20 cellular contexts compared by ENCODE assay signal in the genomic region with DNA sequence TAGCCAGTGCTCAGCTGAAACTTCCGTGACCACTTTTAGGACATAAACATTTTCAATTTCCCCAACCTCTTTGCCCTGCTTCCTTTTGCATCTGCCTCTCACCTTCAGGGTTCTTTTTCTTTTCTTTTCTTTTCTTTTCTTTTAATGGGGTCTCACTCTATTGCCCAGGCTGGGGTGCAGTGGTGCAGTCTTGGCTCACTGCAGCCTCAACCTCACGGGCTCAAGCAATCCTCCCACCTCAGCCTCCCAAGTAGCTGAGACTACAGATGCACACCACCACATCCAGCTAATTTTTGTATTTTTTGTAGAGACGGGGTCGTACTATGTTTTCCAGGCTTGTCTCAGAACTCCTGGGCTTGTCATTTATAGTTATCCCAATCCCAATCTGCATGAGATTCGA. TPM values are rescaled to one million over a fixed set of nuclear protein-coding genes. Genes with fewer than 3 reads are reported as not detected.
"Had no signal": no experiment of that assay in that cellular context is flagged by ENCODE, and none has a peak within 500 bp of the region (broad histone marks: within the 10 kb centered on the region; RNA-seq: fewer than 3 reads in every experiment).

No MANE protein-coding gene starts in this region.

- H3K9me3 ChIP-seq: heart left ventricle, ovary, tibial artery, upper lobe of left lung, uterus had no signal

- H3K4me3 ChIP-seq: coronary artery, heart left ventricle, neural progenitor cell, ovary, tibial artery, upper lobe of left lung, uterus had no signal

- H3K9ac ChIP-seq: neural progenitor cell had no signal

- H3K9me3 Mint-ChIP-seq: endodermal cell; natural killer cell; neural progenitor cell; stimulated activated naive CD8-positive, alpha-beta T cell treated with anti-CD3 and anti-CD28 coated beads, Interleukin-15, Interleukin-2, amounts not matched to agents 100 ng/mL and 50 ng/mL, for 24 hours had no signal

- H3K27me3 ChIP-seq: heart left ventricle, neural progenitor cell, ovary, tibial artery, upper lobe of left lung, uterus had no signal

- H3K36me3 Mint-ChIP-seq: natural killer cell, neural progenitor cell had no signal

- H3K4me2 ChIP-seq: neural progenitor cell had no signal

- H3K27ac Mint-ChIP-seq: endodermal cell; natural killer cell; neural progenitor cell; stimulated activated naive CD8-positive, alpha-beta T cell treated with anti-CD3 and anti-CD28 coated beads, Interleukin-15, Interleukin-2, amounts not matched to agents 100 ng/mL and 50 ng/mL, for 24 hours had no signal

- ATAC-seq: heart left ventricle, natural killer cell, right cardiac atrium had no signal

- H3K4me3 Mint-ChIP-seq: endodermal cell; natural killer cell; neural progenitor cell; stimulated activated naive CD8-positive, alpha-beta T cell treated with anti-CD3 and anti-CD28 coated beads, Interleukin-15, Interleukin-2, amounts not matched to agents 100 ng/mL and 50 ng/mL, for 24 hours had no signal

- H3K36me3 ChIP-seq: heart left ventricle, neural progenitor cell, ovary, tibial artery, upper lobe of left lung, uterus had no signal

- H3K27ac ChIP-seq: coronary artery, heart left ventricle, neural progenitor cell, ovary, tibial artery, upper lobe of left lung, uterus had no signal

- DNase-seq: effector CD4-positive, alpha-beta T cell; endodermal cell; heart left ventricle; hippocampal formation; kidney glomerular epithelial cell; natural killer cell; nucleus accumbens; right cardiac atrium; small intestine; stimulated activated CD4-positive, alpha-beta T cell treated with anti-CD3 and anti-CD28 coated beads, Interleukin-2, amount 100 ng/mL, for 48 hours; upper lobe of left lung; uterus had no signal

- H2AFZ ChIP-seq: neural progenitor cell had no signal

- FAIRE-seq: frontal cortex, small intestine had no signal

RNA-seq across cellular contexts. Expression of gene REM2, which starts 16.1 kb away (rescaled TPM):
- total RNA-seq: dermis microvascular lymphatic vessel endothelial cell, glomerular endothelial cell had no signal
